In genomic region chr14:51860164-51860835, GRCh38 we compare ENCODE assay signal across 8 cellular contexts. TPM values are rescaled to one million over a fixed set of nuclear protein-coding genes. Genes with fewer than 3 reads are reported as not detected.
DNase-seq lines count a peak whose midpoint lies in the region; ATAC-seq and TF ChIP-seq lines count a peak whose summit lies in the region.

Gene GNG2, plus strand, starts transcription at chr14:51860612. Its CDS starts 90,067 bp downstream, at chr14:51950679.

- peak; percentile 93 for ATAC-seq in HG02678 (IDR thresholded peaks at IDR 0.05; ENCODE audit: unreplicated experiment)

- peaks cover 14% of the 10 kb centered on the region for H3K4me1 ChIP-seq in vagina

- no peaks in the 10 kb centered on the region for H3K9me3 ChIP-seq in vagina

- TF ChIP-seq CTCF in GM12875 (IDR thresholded peaks at IDR 0.05; ENCODE audit: borderline replicate concordance, insufficient read depth, low read depth, low read length) (no peak), vagina (IDR thresholded peaks at IDR 0.05) (no peak)

- DNase-seq in NCI-H1436 treated with DMSO at 0.1 percent for 48 hours (lab: John Stamatoyannopoulos, UW) (peak; percentile 49), anterior cingulate cortex (lab: John Stamatoyannopoulos, UW) (peak in 56 of 58 donors; percentile 15 to 88 (median 63)), hepatic stellate cell (ENCODE audit: low spot score) (peak; percentile 46), retina (peak; percentile 90), vagina (ENCODE audit: extremely low spot score in 2 of 2) (no peak)
- peak; percentile 79 for DNase-seq in T-helper 2 cell treated with Interferon-gamma antibody and Interleukin-4, amounts not matched to agents 5 μg/mL and 100 μg/mL, for 36 hours (ENCODE audit: low spot score)

- H3K27ac Mint-ChIP-seq in T-helper 2 cell treated with Interferon-gamma antibody and Interleukin-4, amounts not matched to agents 5 μg/mL and 100 μg/mL, for 36 hours: peak within 1 kb of the TSS; percentile 95

- peak within 1 kb of the TSS; percentile 97 for H3K4me3 Mint-ChIP-seq in T-helper 2 cell treated with Interferon-gamma antibody and Interleukin-4, amounts not matched to agents 5 μg/mL and 100 μg/mL, for 36 hours

- H3K9me3 Mint-ChIP-seq in T-helper 2 cell treated with Interferon-gamma antibody and Interleukin-4, amounts not matched to agents 5 μg/mL and 100 μg/mL, for 36 hours: no peaks in the 10 kb centered on the region

- H3K36me3 ChIP-seq in vagina: no peaks in the 10 kb centered on the region

- no peaks in the 10 kb centered on the region for H3K27me3 Mint-ChIP-seq in T-helper 2 cell treated with Interferon-gamma antibody and Interleukin-4, amounts not matched to agents 5 μg/mL and 100 μg/mL, for 36 hours (ENCODE audit: low read depth)

- H3K4me3 ChIP-seq in GM12875 (ENCODE audit: low read depth, low read length) (peak within 1 kb of the TSS; percentile 71), vagina (peak within 1 kb of the TSS; percentile 36 to 41)

- H3K36me3 Mint-ChIP-seq in T-helper 2 cell treated with Interferon-gamma antibody and Interleukin-4, amounts not matched to agents 5 μg/mL and 100 μg/mL, for 36 hours (ENCODE audit: low read depth): peaks cover 13% of the 10 kb centered on the region

- intact Hi-C loops in vagina (cut with DNase I): no loop called here

- peak within 1 kb of the TSS; percentile 34 for H3K27ac ChIP-seq in vagina

- H3K27me3 ChIP-seq in vagina: no peaks in the 10 kb centered on the region

- H3K4me1 Mint-ChIP-seq in T-helper 2 cell treated with Interferon-gamma antibody and Interleukin-4, amounts not matched to agents 5 μg/mL and 100 μg/mL, for 36 hours (ENCODE audit: low read depth): peaks cover 51% of the 10 kb centered on the region

- TF ChIP-seq POLR2A in vagina (IDR thresholded peaks at IDR 0.05): no peak

RNA-seq across cellular contexts. Expression of gene GNG2, which starts in this region (rescaled TPM):
- total RNA-seq in vagina: 12.8 TPM

Comparison
In these comparisons a context has a peak if more than half of its experiments do, and no peak if none do; other contexts are left out.
1. DNase-seq: peak in NCI-H1436 treated with DMSO at 0.1 percent for 48 hours (single experiment), T-helper 2 cell treated with Interferon-gamma antibody and Interleukin-4, amounts not matched to agents 5 μg/mL and 100 μg/mL, for 36 hours (single experiment), anterior cingulate cortex (56 of 58), hepatic stellate cell (single experiment) and retina (single experiment); none in vagina (0 of 2).